8 cellular contexts compared by ENCODE assay signal in the genomic region with DNA sequence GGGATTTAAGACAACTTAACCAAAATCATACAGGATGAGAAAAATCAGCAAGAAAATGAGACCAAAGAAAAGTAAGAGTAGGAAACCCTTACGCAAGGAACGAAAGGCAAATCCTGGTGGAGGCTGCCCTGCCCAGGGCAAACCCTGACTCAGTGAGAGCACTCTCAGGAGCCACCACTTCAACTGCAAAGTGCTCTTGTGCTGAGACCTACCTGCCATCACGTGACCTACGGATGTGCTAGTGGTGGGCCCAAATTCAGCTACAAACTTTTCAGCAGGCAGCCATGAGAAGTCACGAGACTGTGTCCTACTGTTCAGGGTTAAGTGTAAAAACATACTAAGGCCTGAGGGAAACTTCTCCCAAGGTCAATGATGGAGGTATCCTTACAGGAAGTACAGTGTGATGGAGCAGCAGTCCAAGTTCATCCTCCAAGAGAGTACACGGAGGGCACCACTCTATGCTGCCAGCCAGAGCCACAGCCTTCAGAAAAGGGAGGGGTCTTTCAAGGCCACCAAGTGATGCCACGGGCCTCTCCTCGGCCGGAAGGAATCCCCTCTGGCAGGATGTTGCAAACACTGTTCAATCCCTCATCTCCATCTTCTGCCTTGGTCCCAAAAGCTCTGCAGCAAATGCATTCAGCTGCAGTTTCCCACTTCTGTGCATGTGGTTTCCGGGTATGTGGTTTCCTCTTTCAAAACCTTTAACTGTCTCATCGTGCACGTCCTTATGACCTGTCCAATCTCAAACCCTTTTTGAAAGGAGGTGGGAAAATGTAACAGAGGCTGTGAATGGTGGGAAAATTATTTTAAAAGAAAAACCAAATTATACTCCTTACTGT. TPM values are rescaled to one million over a fixed set of nuclear protein-coding genes. Genes with fewer than 3 reads are reported as not detected.
DNase-seq lines count a peak whose midpoint lies in the region; ATAC-seq, FAIRE-seq and TF ChIP-seq lines count a peak whose summit lies in the region.

No MANE protein-coding gene starts in this region.

- H3K4me1 ChIP-seq in right cardiac atrium (ENCODE audit: control insufficient read depth, insufficient read depth, low read length): peaks cover 20% of the 10 kb centered on the region
- peaks cover 34% of the 10 kb centered on the region for H3K4me1 ChIP-seq in thymus (ENCODE audit: control insufficient read depth, insufficient read depth, low read length)

- H3K9me3 ChIP-seq in right cardiac atrium (ENCODE audit: control insufficient read depth, low read length) (no peaks in the 10 kb centered on the region), thymus (ENCODE audit: control insufficient read depth) (no peaks in the 10 kb centered on the region)

- H3K27me3 ChIP-seq in right cardiac atrium (ENCODE audit: control insufficient read depth, insufficient read depth): no peaks in the 10 kb centered on the region
- no peaks in the 10 kb centered on the region for H3K27me3 ChIP-seq in thymus (ENCODE audit: control insufficient read depth, insufficient read depth)

- no peak overlapping the region for H3K4me3 ChIP-seq in right cardiac atrium (ENCODE audit: low read length)
- H3K4me3 ChIP-seq in thymus (ENCODE audit: low read length): peak overlapping the region; percentile 23

- peak; percentile 51 for ATAC-seq in GM21825 (IDR thresholded peaks at IDR 0.05; ENCODE audit: unreplicated experiment)
- peak; percentile 10 to 15 for ATAC-seq in right cardiac atrium

- intact Hi-C loops in right cardiac atrium (cut with DNase I): loop anchor here in 3 of 4 donors (10.0 kb wide), 2 partner anchors 48 to 58 kb away; no protein-coding TSS in a partner anchor

- no peaks in the 10 kb centered on the region for H3K36me3 ChIP-seq in thymus (ENCODE audit: control insufficient read depth, insufficient read depth)

- DNase-seq in GM12891 (ENCODE audit: insufficient read length, low spot score) (no peak), NAMALWA (ENCODE audit: low spot score) (peak; percentile 62), activated T-helper 1 cell treated with Interleukin-2 at 50 U/mL for 16 hours (ENCODE audit: low read depth) (peak; percentile 22), right cardiac atrium (no peak), HuH-7.5 (ENCODE audit: low spot score) (no peak), NCI-H524 treated with DMSO at 0.1 percent for 48 hours (lab: John Stamatoyannopoulos, UW) (no peak)

- 34% methylated on average over 12 of the region's 12 CpGs for WGBS in right cardiac atrium
- 23% methylated on average over 12 of the region's 12 CpGs for WGBS in thymus

- TF ChIP-seq POLR2A in GM12891 (IDR thresholded peaks at IDR 0.05; ENCODE audit: low read depth, low read length): no peak

- H3K27ac ChIP-seq in right cardiac atrium (ENCODE audit: low read length) (peak overlapping the region; percentile 67), thymus (ENCODE audit: low read depth) (peak overlapping the region; percentile 68)

- peak; percentile 92 for FAIRE-seq in GM12891 (lab: Jason Lieb, UNC)

TF ChIP-seq in GM12891, 5 proteins besides CTCF, POLR2A, EP300 and RAD21:
- TF ChIP-seq POU2F2 (IDR thresholded peaks at IDR 0.05; ENCODE audit: low read depth, low read length) (peak; percentile 56; the same call in 1 of the 2 replicates), SPI1 (IDR thresholded peaks at IDR 0.05; ENCODE audit: low read depth, low read length) (peak; percentile 85), POLR2AphosphoS5 (IDR thresholded peaks at IDR 0.05; ENCODE audit: low read depth, low read length) (no peak), PAX5 (IDR thresholded peaks at IDR 0.05; ENCODE audit: insufficient read depth, low read length, severe bottlenecking) (no peak), TAF1 (IDR thresholded peaks at IDR 0.05; ENCODE audit: low read depth, low read length) (no peak)

RNA-seq across cellular contexts. Expression of a gene that starts 9.5 kb away (rescaled TPM):
- polyA plus RNA-seq in GM12891 (2012; ENCODE audit: low read depth, missing spikeins): 5.6 TPM
- 10 to 100 TPM; 24.5 to 44.7 (median 28.9) TPM for total RNA-seq in right cardiac atrium
- polyA plus RNA-seq in right cardiac atrium (11.9 TPM), thymus (14.9 TPM)

RNA-seq across cellular contexts. Expression of a gene that starts 34.9 kb away (rescaled TPM):
- 18.3 TPM for polyA plus RNA-seq in GM12891 (2012; ENCODE audit: low read depth, missing spikeins)
- 10 to 100 TPM; 27.4 to 61.4 (median 35.0) TPM for total RNA-seq in right cardiac atrium
- polyA plus RNA-seq in right cardiac atrium: 52.3 TPM
- polyA plus RNA-seq in thymus: 64.5 TPM

RNA-seq across cellular contexts. Expression of a gene that starts 52.7 kb away (rescaled TPM):
- 93.7 TPM for polyA plus RNA-seq in GM12891 (2012; ENCODE audit: low read depth, missing spikeins)
- 10 to 100 TPM; 23.4 to 33.6 (median 27.7) TPM for total RNA-seq in right cardiac atrium
- polyA plus RNA-seq in right cardiac atrium (37.3 TPM), thymus (71.4 TPM)

Comparison
In these comparisons a context has a peak if more than half of its experiments do, and no peak if none do; other contexts are left out.
1. DNase-seq: peak in NAMALWA (single experiment) and activated T-helper 1 cell treated with Interleukin-2 at 50 U/mL for 16 hours (single experiment); none in GM12891 (single experiment), right cardiac atrium (0 of 3), HuH-7.5 (single experiment) and NCI-H524 treated with DMSO at 0.1 percent for 48 hours (single experiment).